ENCODE assay signal across 1 cellular context in genomic region chr1:21514245-21514644, GRCh38.
A peak's percentile ranks its signal among the peaks of the same experiment; 100 is the strongest.
TF ChIP-seq lines count a peak whose summit lies in the region.

No MANE protein-coding gene starts in this region.

TF ChIP-seq in GM12878, 131 proteins besides CTCF, POLR2A, EP300 and RAD21 (continued from another document):
- peak; percentile 72 for TF ChIP-seq PKNOX1 (IDR thresholded peaks at IDR 0.05)
- no peak for TF ChIP-seq USF2 (IDR thresholded peaks at IDR 0.05; ENCODE audit: borderline replicate concordance, low read depth, low read length)
- no peak for TF ChIP-seq ZBTB4 (CRISPR knock-in tag; IDR thresholded peaks at IDR 0.05)
- peak; percentile 70 for TF ChIP-seq NR2C1 (IDR thresholded peaks at IDR 0.05)
- TF ChIP-seq ZNF207 (IDR thresholded peaks at IDR 0.05; ENCODE audit: borderline replicate concordance), result no peak
- 0 out of 2 replicates have a peak, but pooled peaks have one; percentile 48 for TF ChIP-seq DPF2 (IDR thresholded peaks at IDR 0.05)
- TF ChIP-seq, protein P1, sequence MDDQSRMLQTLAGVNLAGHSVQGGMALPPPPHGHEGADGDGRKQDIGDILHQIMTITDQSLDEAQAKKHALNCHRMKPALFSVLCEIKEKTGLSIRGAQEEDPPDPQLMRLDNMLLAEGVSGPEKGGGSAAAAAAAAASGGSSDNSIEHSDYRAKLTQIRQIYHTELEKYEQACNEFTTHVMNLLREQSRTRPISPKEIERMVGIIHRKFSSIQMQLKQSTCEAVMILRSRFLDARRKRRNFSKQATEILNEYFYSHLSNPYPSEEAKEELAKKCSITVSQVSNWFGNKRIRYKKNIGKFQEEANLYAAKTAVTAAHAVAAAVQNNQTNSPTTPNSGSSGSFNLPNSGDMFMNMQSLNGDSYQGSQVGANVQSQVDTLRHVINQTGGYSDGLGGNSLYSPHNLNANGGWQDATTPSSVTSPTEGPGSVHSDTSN (IDR thresholded peaks at IDR 0.05; ENCODE audit: insufficient replicate concordance, low read depth, low read length), result peak; percentile 30
- 0 out of 2 replicates have a peak, but pooled peaks have one; percentile 35 for TF ChIP-seq GATAD2B (conservative IDR thresholded peaks at IDR 0.05; ENCODE audit: low read depth)
- TF ChIP-seq MTA2 (IDR thresholded peaks at IDR 0.05; ENCODE audit: low read depth), result peak; percentile 49; the same call in 1 of the 2 replicates
- TF ChIP-seq ZNF24 (IDR thresholded peaks at IDR 0.05), result no peak
- TF ChIP-seq HCFC1 (IDR thresholded peaks at IDR 0.05; ENCODE audit: low read length), result no peak
- TF ChIP-seq TAF1 (IDR thresholded peaks at IDR 0.05; ENCODE audit: borderline replicate concordance, low read depth, low read length), result no peak
- TF ChIP-seq ZNF687 (IDR thresholded peaks at IDR 0.05), result peak; percentile 47
- TF ChIP-seq BHLHE40 (IDR thresholded peaks at IDR 0.05; ENCODE audit: borderline replicate concordance in 1 of 2, low read depth in 2 of 2, low read length in 1 of 2), result peak in 1 of 2 experiments; percentile 49; a peak in 1 of 4 replicates
